Comparison of ENCODE assay signal across 11 cellular contexts in genomic region chr18:76980663-76981387, GRCh38.
DNase-seq lines count a peak whose midpoint lies in the region; ATAC-seq, FAIRE-seq and TF ChIP-seq lines count a peak whose summit lies in the region.
"Had no signal": no experiment of that assay in that cellular context is flagged by ENCODE, and none has a peak within 500 bp of the region (broad histone marks: within the 10 kb centered on the region; RNA-seq: fewer than 3 reads in every experiment).

No MANE protein-coding gene starts in this region.

- peaks cover 4 to 9% of the 10 kb centered on the region in 2 donors for H3K4me1 ChIP-seq in kidney (ENCODE audit: control insufficient read depth in 1 of 2, insufficient read depth in 1 of 2, low read depth in 1 of 2, low read length in 2 of 2)

- FAIRE-seq in kidney (lab: Jason Lieb, UNC): no peak

- POLR2A ChIA-PET in naive thymus-derived CD8-positive, alpha-beta T cell (lab: Charles Lee): no interaction called here

- DNase-seq in glutamatergic neuron (no peak), OCI-M2 (lab: John Stamatoyannopoulos, UW; ENCODE audit: unreplicated experiment) (no peak), kidney (no peak), GDM1 (lab: John Stamatoyannopoulos, UW) (no peak)
- DNase-seq in naive thymus-derived CD8-positive, alpha-beta T cell: no peak
- DNase-seq: OCI-M1 had no signal

- no peak overlapping the region for H3K4me3 Mint-ChIP-seq in glutamatergic neuron (ENCODE audit: unreplicated experiment)
- no peak overlapping the region for H3K4me3 Mint-ChIP-seq in naive thymus-derived CD8-positive, alpha-beta T cell
- H3K4me3 Mint-ChIP-seq: CD14-positive monocyte had no signal

- no peak overlapping the region for H3K4me3 ChIP-seq in kidney (ENCODE audit: low read length in 2 of 2)
- H3K4me3 ChIP-seq: skin epidermis had no signal

- peaks cover 11% of the 10 kb centered on the region for H3K9me3 Mint-ChIP-seq in glutamatergic neuron (ENCODE audit: unreplicated experiment)
- H3K9me3 Mint-ChIP-seq in naive thymus-derived CD8-positive, alpha-beta T cell: no peaks in the 10 kb centered on the region

- no peaks in the 10 kb centered on the region for H3K36me3 ChIP-seq in kidney (ENCODE audit: control insufficient read depth in 1 of 2, insufficient read depth in 2 of 2, low read length in 2 of 2)

- peaks cover 11% of the 10 kb centered on the region for H3K27me3 Mint-ChIP-seq in glutamatergic neuron (ENCODE audit: unreplicated experiment)
- H3K27me3 Mint-ChIP-seq in naive thymus-derived CD8-positive, alpha-beta T cell: no peaks in the 10 kb centered on the region

- H3K9ac ChIP-seq in kidney (ENCODE audit: low read length in 2 of 2): no peak overlapping the region

- no peaks in the 10 kb centered on the region for H3K9me3 ChIP-seq in kidney (ENCODE audit: control insufficient read depth in 1 of 2, low read length in 2 of 2)

- peaks cover 51% of the 10 kb centered on the region for H3K4me1 Mint-ChIP-seq in glutamatergic neuron (ENCODE audit: low read depth, unreplicated experiment)
- peaks cover 4 to 26% (median 9%) of the 10 kb centered on the region in 4 donors for H3K4me1 Mint-ChIP-seq in naive thymus-derived CD8-positive, alpha-beta T cell

- peak; percentile 42 for ATAC-seq in GM18511 (IDR thresholded peaks at IDR 0.05; ENCODE audit: unreplicated experiment)
- ATAC-seq in GM21619 (IDR thresholded peaks at IDR 0.05; ENCODE audit: unreplicated experiment): peak; percentile 25
- peak; percentile 39 for ATAC-seq in HG03378 (IDR thresholded peaks at IDR 0.05; ENCODE audit: unreplicated experiment)
- no peak for ATAC-seq in naive thymus-derived CD8-positive, alpha-beta T cell

- no peak for TF ChIP-seq CTCF in glutamatergic neuron (IDR thresholded peaks at IDR 0.05; ENCODE audit: partially characterized antibody, unreplicated experiment)
- TF ChIP-seq CTCF in kidney (IDR thresholded peaks at IDR 0.05; ENCODE audit: borderline replicate concordance, extremely low read depth, insufficient read depth): no peak

- intact Hi-C loops in kidney (cut with DNase I): no loop called here

- peak overlapping the region; percentile 19 for H3K27ac Mint-ChIP-seq in glutamatergic neuron (ENCODE audit: unreplicated experiment)
- peak overlapping the region in 1 of 10 donors; percentile 26 for H3K27ac Mint-ChIP-seq in naive thymus-derived CD8-positive, alpha-beta T cell
- H3K27ac Mint-ChIP-seq: CD14-positive monocyte had no signal

- H3K36me3 Mint-ChIP-seq in glutamatergic neuron (ENCODE audit: unreplicated experiment): peaks cover 4% of the 10 kb centered on the region
- H3K36me3 Mint-ChIP-seq in naive thymus-derived CD8-positive, alpha-beta T cell: no peaks in the 10 kb centered on the region

- no peak overlapping the region for H3K27ac ChIP-seq in kidney (ENCODE audit: low read depth in 2 of 2, low read length in 2 of 2)

Comparison
In these comparisons a context has a peak if more than half of its experiments do, and no peak if none do; other contexts are left out.
1. ATAC-seq: peak in GM18511 (single experiment), GM21619 (single experiment) and HG03378 (single experiment); none in naive thymus-derived CD8-positive, alpha-beta T cell (0 of 2).